Comparison of ENCODE assay signal across 27 cellular contexts in the genomic region with DNA sequence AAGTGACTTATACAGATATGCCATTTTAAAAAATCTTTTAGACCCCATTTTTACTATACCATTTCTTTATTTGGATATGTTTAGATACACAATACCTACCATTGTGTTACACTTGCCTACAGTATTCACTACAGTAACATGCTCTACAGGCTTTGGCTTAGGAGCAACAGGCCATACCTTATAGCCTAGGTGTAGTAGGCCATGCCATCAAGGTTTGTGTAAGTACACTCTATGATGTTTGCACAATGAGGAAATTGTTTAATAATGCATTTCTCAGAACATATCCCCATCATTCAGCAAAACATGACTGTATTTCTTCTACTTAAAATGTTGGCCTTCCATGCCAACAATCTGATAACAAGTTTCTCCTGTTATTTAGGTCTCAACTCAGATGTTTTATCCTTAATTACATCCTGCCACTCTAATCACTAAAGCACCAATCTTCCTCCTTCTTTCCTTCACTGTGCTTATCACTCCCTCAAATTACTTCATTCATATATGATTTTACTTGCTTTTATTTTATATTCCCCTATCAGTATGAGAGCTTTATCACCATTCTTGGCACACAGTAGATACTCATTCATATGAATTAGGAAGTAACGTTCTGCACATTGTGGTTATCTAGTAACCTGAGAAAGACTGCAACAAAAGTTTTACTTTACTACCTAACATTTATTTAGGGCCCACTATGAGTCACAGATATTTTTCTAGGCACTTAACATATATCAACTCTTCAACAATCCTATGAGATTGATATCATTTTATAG.
"Had no signal": no experiment of that assay in that cellular context is flagged by ENCODE, and none has a peak within 500 bp of the region (broad histone marks: within the 10 kb centered on the region; RNA-seq: fewer than 3 reads in every experiment).

No MANE protein-coding gene starts in this region.

- FAIRE-seq: keratinocyte, urothelium cell line had no signal

- H3K9me3 ChIP-seq: left lung, lower lobe of right lung, pancreas, prostate gland, spleen, suprapubic skin, thoracic aorta, tibial artery, upper lobe of right lung had no signal

- ATAC-seq: left cardiac atrium; left lung; lower lobe of right lung; naive thymus-derived CD4-positive, alpha-beta T cell; natural killer cell treated with Interleukin-12 subunit alpha and Interleukin-12 subunit beta and Interleukin-15 and Interleukin-18, amount 100 ng/mL, for 72 hours; pancreas; right cardiac atrium; sciatic nerve; stimulated activated effector memory CD8-positive, alpha-beta T cell treated with anti-CD3 and anti-CD28 coated beads, Interleukin-12 subunit alpha, Interleukin-12 subunit beta, amount 100 ng/mL, for 72 hours; upper lobe of right lung had no signal

- DNase-seq: hippocampal formation; kidney glomerular epithelial cell; left cardiac atrium; left lung; lower lobe of right lung; mammary epithelial cell; mesenchymal stem cell; naive thymus-derived CD4-positive, alpha-beta T cell; pancreas; posterior cingulate gyrus; retina; right cardiac atrium; spleen; stimulated activated CD4-positive, alpha-beta T cell treated with anti-CD3 and anti-CD28 coated beads, Interleukin-4, amount 100 ng/mL, for 24 hours; stimulated activated naive CD4-positive, alpha-beta T cell; tibial artery; trophoblast cell; upper lobe of right lung had no signal

- H3K4me3 ChIP-seq: left lung, lower lobe of right lung, pancreas, prostate gland, skin epidermis, spleen, suprapubic skin, thoracic aorta, tibial artery, upper lobe of right lung had no signal

- H3K27me3 ChIP-seq: left lung, pancreas, spleen, suprapubic skin, tibial artery, upper lobe of right lung had no signal

- H3K36me3 ChIP-seq: left lung, lower lobe of right lung, pancreas, prostate gland, spleen, suprapubic skin, thoracic aorta, tibial artery, upper lobe of right lung had no signal

- H3K4me1 ChIP-seq: left lung, lower lobe of right lung, pancreas, prostate gland, spleen, suprapubic skin, tibial artery, upper lobe of right lung had no signal

- H3K27ac ChIP-seq: left lung, lower lobe of right lung, pancreas, prostate gland, skin epidermis, spleen, suprapubic skin, thoracic aorta, tibial artery, upper lobe of right lung had no signal
